ENCODE assay signal across 10 cellular contexts in genomic region chr9:34430843-34431437, GRCh38. TPM values are rescaled to one million over a fixed set of nuclear protein-coding genes. Genes with fewer than 3 reads are reported as not detected.
DNase-seq lines count a peak whose midpoint lies in the region; ATAC-seq and FAIRE-seq lines count a peak whose summit lies in the region.
"Had no signal": no experiment of that assay in that cellular context is flagged by ENCODE, and none has a peak within 500 bp of the region (broad histone marks: within the 10 kb centered on the region; RNA-seq: fewer than 3 reads in every experiment).

No MANE protein-coding gene starts in this region.

- DNase-seq in SIG-M5 treated with dmso at 0.1 percent for 504 hours (lab: John Stamatoyannopoulos, UW; ENCODE audit: unreplicated experiment) (peak; percentile 27), SIG-M5 (lab: John Stamatoyannopoulos, UW) (no peak), NCI-H2107 treated with DMSO at 0.1 percent for 48 hours (lab: John Stamatoyannopoulos, UW; ENCODE audit: unreplicated experiment) (peak; percentile 86), amniotic epithelial cell (ENCODE audit: low read depth) (peak; percentile 76), right cardiac atrium (peak; percentile 76 to 93 (median 93)), small intestine (peak; percentile 25)
- DNase-seq in stimulated activated CD4-positive, alpha-beta T cell treated with anti-CD3 and anti-CD28 coated beads, Interleukin-1b, Interleukin-23, amount 100 ng/mL, for 48 hours = no peak

- no peak overlapping the region for H3K27ac ChIP-seq in right cardiac atrium (ENCODE audit: low read length)
- no peak overlapping the region for H3K27ac ChIP-seq in small intestine (ENCODE audit: low read depth in 1 of 2, low read length in 1 of 2)
- H3K27ac ChIP-seq: BLaER1 had no signal

- 11% methylated on average over 4 of the region's 4 CpGs for WGBS in right cardiac atrium
- 16 to 34% (median 31%) methylated on average over 4 of the region's 4 CpGs for WGBS in small intestine, 3 donors

- H3K4me1 ChIP-seq in right cardiac atrium (ENCODE audit: control insufficient read depth, insufficient read depth, low read length) = peaks cover 6% of the 10 kb centered on the region
- no peaks in the 10 kb centered on the region for H3K4me1 ChIP-seq in small intestine (ENCODE audit: control insufficient read depth in 2 of 2, insufficient read depth in 1 of 2, low read depth in 1 of 2, low read length in 1 of 2)
- H3K4me1 ChIP-seq: BLaER1 had no signal

- no peaks in the 10 kb centered on the region for H3K9me3 ChIP-seq in right cardiac atrium (ENCODE audit: control insufficient read depth, low read length)
- no peaks in the 10 kb centered on the region for H3K9me3 ChIP-seq in small intestine (ENCODE audit: control insufficient read depth, low read depth)
- H3K9me3 ChIP-seq: BLaER1 had no signal

- H3K27me3 ChIP-seq in right cardiac atrium (ENCODE audit: control insufficient read depth, insufficient read depth) (no peaks in the 10 kb centered on the region), small intestine (ENCODE audit: control insufficient read depth in 2 of 2, insufficient read depth in 2 of 2, low read length in 2 of 2) (no peaks in the 10 kb centered on the region)
- H3K27me3 ChIP-seq: BLaER1 had no signal

- intact Hi-C loops in right cardiac atrium (cut with DNase I) = loop anchor here in 1 of 4 donors (10.0 kb wide), 2 partner anchors 114 to 164 kb away; no protein-coding TSS in a partner anchor

- ATAC-seq in right cardiac atrium (peak; percentile 89 to 95), GM18502 (IDR thresholded peaks at IDR 0.05; ENCODE audit: poor library complexity, unreplicated experiment) (no peak)
- ATAC-seq: naive thymus-derived CD8-positive, alpha-beta T cell had no signal

- H3K4me3 ChIP-seq in right cardiac atrium (ENCODE audit: low read length) (no peak overlapping the region), small intestine (ENCODE audit: low read depth in 1 of 2, low read length in 2 of 2) (no peak overlapping the region)
- H3K4me3 ChIP-seq: BLaER1 had no signal

- no peaks in the 10 kb centered on the region for H3K36me3 ChIP-seq in small intestine (ENCODE audit: control insufficient read depth in 2 of 2, insufficient read depth in 2 of 2, low read length in 2 of 2)

- no peak for FAIRE-seq in small intestine (lab: Jason Lieb, UNC)

RNA-seq across cellular contexts. Expression of gene FAM219A, which starts 27.4 kb away (rescaled TPM):
- total RNA-seq in right cardiac atrium = 10 to 100 TPM; 23.2 to 28.1 (median 25.5) TPM
- polyA plus RNA-seq in right cardiac atrium (19.8 TPM), small intestine (1 to 10 TPM; 2.7 to 9.0 (median 3.8) TPM)

RNA-seq across cellular contexts. Expression of gene DNAI1, which starts 27.7 kb away (rescaled TPM):
- total RNA-seq in right cardiac atrium = not detected
- polyA plus RNA-seq in right cardiac atrium (0.16 TPM), small intestine (not detected)
- total RNA-seq: naive thymus-derived CD8-positive, alpha-beta T cell had no signal
- polyA plus RNA-seq: naive thymus-derived CD8-positive, alpha-beta T cell had no signal

RNA-seq across cellular contexts. Expression of gene MYORG, which starts 54.2 kb away (rescaled TPM):
- total RNA-seq in right cardiac atrium = 1 to 10 TPM; 4.6 to 5.2 (median 4.8) TPM
- polyA plus RNA-seq in right cardiac atrium (1.9 TPM), small intestine (10 to 100 TPM in 2 of 3 donors, 1 to 10 TPM in 1; 9.7 to 17.1 (median 10.3) TPM)

Comparison
In these comparisons a context has a peak if more than half of its experiments do, and no peak if none do; other contexts are left out.
1. DNase-seq: peak in SIG-M5 treated with dmso at 0.1 percent for 504 hours (single experiment), NCI-H2107 treated with DMSO at 0.1 percent for 48 hours (single experiment), amniotic epithelial cell (single experiment), right cardiac atrium (3 of 3) and small intestine (single experiment); none in SIG-M5 (single experiment) and stimulated activated CD4-positive, alpha-beta T cell treated with anti-CD3 and anti-CD28 coated beads, Interleukin-1b, Interleukin-23, amount 100 ng/mL, for 48 hours (single experiment).